In the genomic region with DNA sequence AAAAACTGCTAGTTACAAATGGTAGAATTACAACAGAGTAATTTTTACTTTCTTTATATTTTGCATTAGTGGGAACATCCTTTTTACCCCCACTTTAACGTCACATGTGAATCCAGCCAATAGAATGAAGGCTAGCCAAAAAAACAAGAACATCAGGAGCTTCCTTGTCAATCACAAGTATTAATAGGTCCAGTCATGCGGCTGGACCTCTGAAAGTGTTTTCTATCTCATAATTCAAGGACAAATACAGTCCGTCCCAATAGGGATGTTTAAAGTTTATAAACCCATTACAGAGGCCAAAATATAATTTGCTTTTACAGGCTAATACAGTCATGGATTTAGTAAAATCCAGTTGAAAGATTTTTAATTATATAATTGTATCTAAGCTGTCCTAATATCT, we compare ENCODE assay signal across 29 cellular contexts.
"Had no signal": no experiment of that assay in that cellular context is flagged by ENCODE, and none has a peak within 500 bp of the region (broad histone marks: within the 10 kb centered on the region; RNA-seq: fewer than 3 reads in every experiment).

No MANE protein-coding gene starts in this region.

- DNase-seq: activated CD4-positive, alpha-beta T cell treated with anti-CD3 and anti-CD28 coated beads, Interleukin-2, amount 10 ng/mL, durations not matched to agents 24 days and 14 days; activated CD4-positive, alpha-beta T cell treated with anti-CD3 and anti-CD28 coated beads, Interleukin-2, amount 50 U/mL, for 4 hours; activated CD8-positive, alpha-beta T cell treated with anti-CD3 and anti-CD28 coated beads, Interleukin-2, amount 10 ng/mL, durations not matched to agents 7 days and 5 days; activated effector memory CD4-positive, alpha-beta T cell treated with Interleukin-2 at 50 U/mL for 16 hours; activated naive CD4-positive, alpha-beta T cell treated with anti-CD3 and anti-CD28 coated beads, Interleukin-2, amount 10 ng/mL, durations not matched to agents 7 days and 5 days; activated naive CD8-positive, alpha-beta T cell treated with anti-CD3 and anti-CD28 coated beads, Interleukin-2, amount 50 U/mL, for 24 hours; activated T-cell treated with anti-CD3 and anti-CD28 coated beads for 4 hours; activated T-cell treated with anti-CD3 and anti-CD28 coated beads, Interleukin-2, amount 50 U/mL, for 4 hours; aorta; brain microvascular endothelial cell; Kasumi-1; KG1; MG63; NCI-H1048; NCI-H1105 treated with DMSO at 0.1 percent for 48 hours; NCI-H1436; NCI-H1694; NCI-H1930; NCI-H2081 treated with DMSO at 0.1 percent for 48 hours; NCI-H226; NCI-H524 treated with DMSO at 0.1 percent for 48 hours; NK-92 treated with Interleukin-12 subunit alpha and Interleukin-12 subunit beta, amount 100 ng/mL, for 24 hours; PC-9; SHP77; SJCRH30; T1000 had no signal

- H3K9me3 Mint-ChIP-seq: activated CD4-positive, alpha-beta T cell treated with anti-CD3 and anti-CD28 coated beads, Interleukin-2, amount 10 ng/mL, durations not matched to agents 24 days and 14 days; activated naive CD4-positive, alpha-beta T cell treated with anti-CD3 and anti-CD28 coated beads, Interleukin-2, amount 10 ng/mL, durations not matched to agents 7 days and 5 days; activated naive CD8-positive, alpha-beta T cell treated with anti-CD3 and anti-CD28 coated beads, Interleukin-2, amount 50 U/mL, for 24 hours; activated T-cell treated with anti-CD3 and anti-CD28 coated beads, Interleukin-2, amount 50 U/mL, for 4 hours had no signal

- H2AFZ ChIP-seq: PC-9 had no signal

- H3K36me3 ChIP-seq: MG63 had no signal

- H3K36me3 Mint-ChIP-seq: activated naive CD4-positive, alpha-beta T cell treated with anti-CD3 and anti-CD28 coated beads, Interleukin-2, amount 10 ng/mL, durations not matched to agents 7 days and 5 days; activated naive CD8-positive, alpha-beta T cell had no signal

- H3K4me3 ChIP-seq: MG63, PC-9, SJCRH30, SK-N-MC had no signal

- H3K9me3 ChIP-seq: MG63, SJCRH30 had no signal

- H3K27me3 ChIP-seq: brain microvascular endothelial cell, MG63, SJCRH30 had no signal

- H3K27ac Mint-ChIP-seq: activated CD4-positive, alpha-beta T cell treated with anti-CD3 and anti-CD28 coated beads, Interleukin-2, amount 10 ng/mL, durations not matched to agents 24 days and 14 days; activated CD8-positive, alpha-beta T cell treated with anti-CD3 and anti-CD28 coated beads, Interleukin-2, amount 10 ng/mL, durations not matched to agents 7 days and 5 days; activated naive CD4-positive, alpha-beta T cell treated with anti-CD3 and anti-CD28 coated beads, Interleukin-2, amount 10 ng/mL, durations not matched to agents 7 days and 5 days; activated naive CD8-positive, alpha-beta T cell; activated naive CD8-positive, alpha-beta T cell treated with anti-CD3 and anti-CD28 coated beads, Interleukin-2, amount 50 U/mL, for 24 hours had no signal

- H3K27me3 Mint-ChIP-seq: activated CD4-positive, alpha-beta T cell treated with anti-CD3 and anti-CD28 coated beads, Interleukin-2, amount 10 ng/mL, durations not matched to agents 24 days and 14 days; activated naive CD4-positive, alpha-beta T cell treated with anti-CD3 and anti-CD28 coated beads, Interleukin-2, amount 10 ng/mL, durations not matched to agents 7 days and 5 days; activated naive CD8-positive, alpha-beta T cell had no signal

- ATAC-seq: activated CD8-positive, alpha-beta T cell treated with anti-CD3 and anti-CD28 coated beads, Interleukin-2, amount 10 ng/mL, durations not matched to agents 7 days and 5 days; activated naive CD8-positive, alpha-beta T cell treated with anti-CD3 and anti-CD28 coated beads, Interleukin-2, amount 50 U/mL, for 24 hours; activated T-cell treated with anti-CD3 and anti-CD28 coated beads, Interleukin-2, amount 50 U/mL, for 4 hours had no signal

- H3K4me1 Mint-ChIP-seq: activated CD4-positive, alpha-beta T cell treated with anti-CD3 and anti-CD28 coated beads, Interleukin-2, amount 10 ng/mL, durations not matched to agents 24 days and 14 days; activated naive CD4-positive, alpha-beta T cell treated with anti-CD3 and anti-CD28 coated beads, Interleukin-2, amount 10 ng/mL, durations not matched to agents 7 days and 5 days; activated naive CD8-positive, alpha-beta T cell treated with anti-CD3 and anti-CD28 coated beads, Interleukin-2, amount 50 U/mL, for 24 hours had no signal

- H3K4me3 Mint-ChIP-seq: activated CD4-positive, alpha-beta T cell treated with anti-CD3 and anti-CD28 coated beads, Interleukin-2, amount 10 ng/mL, durations not matched to agents 24 days and 14 days; activated CD8-positive, alpha-beta T cell treated with anti-CD3 and anti-CD28 coated beads, Interleukin-2, amount 10 ng/mL, durations not matched to agents 7 days and 5 days; activated naive CD4-positive, alpha-beta T cell treated with anti-CD3 and anti-CD28 coated beads, Interleukin-2, amount 10 ng/mL, durations not matched to agents 7 days and 5 days; activated naive CD8-positive, alpha-beta T cell; activated naive CD8-positive, alpha-beta T cell treated with anti-CD3 and anti-CD28 coated beads, Interleukin-2, amount 50 U/mL, for 24 hours; activated T-cell treated with anti-CD3 and anti-CD28 coated beads, Interleukin-2, amount 50 U/mL, for 4 hours had no signal

- H3K4me2 ChIP-seq: PC-9 had no signal

- H3K27ac ChIP-seq: brain microvascular endothelial cell, PC-9, RWPE1, SJCRH30, SK-N-MC had no signal
